8 cellular contexts compared by ENCODE assay signal in genomic region chr7:21767300-21767900, GRCh38.
A peak's percentile ranks its signal among the peaks of the same experiment; 100 is the strongest.
DNase-seq lines count a peak whose midpoint lies in the region; ATAC-seq and TF ChIP-seq lines count a peak whose summit lies in the region.

No MANE protein-coding gene starts in this region.

- DNase-seq in D341Med (ENCODE audit: low spot score) (peak; percentile 69), GM19240 (ENCODE audit: insufficient read length, low spot score) (peak; percentile 35), NCI-H460 (ENCODE audit: extremely low read depth, low read depth) (peak; percentile 79), glutamatergic neuron (peak; percentile 50), retina (peak; percentile 74)
- peak; percentile 41 for DNase-seq in activated CD8-positive, alpha-beta T cell treated with anti-CD3 and anti-CD28 coated beads, Interleukin-2, amount 10 ng/mL, durations not matched to agents 7 days and 5 days
- DNase-seq in stimulated activated CD8-positive, alpha-beta memory T cell treated with anti-CD3 and anti-CD28 coated beads, Interleukin-4, amount 100 ng/mL, for 48 hours: no peak

- CTCF ChIA-PET in activated CD8-positive, alpha-beta T cell treated with anti-CD3 and anti-CD28 coated beads, Interleukin-2, amount 10 ng/mL, durations not matched to agents 7 days and 5 days (lab: Charles Lee): interaction anchor here (0.7 to 2.1 kb wide), 5 partner anchors 9 to 512 kb away, joined by 3 to 23 read pairs (median 4); no protein-coding TSS in a partner anchor

- H3K9me3 Mint-ChIP-seq in activated CD8-positive, alpha-beta T cell treated with anti-CD3 and anti-CD28 coated beads, Interleukin-2, amount 10 ng/mL, durations not matched to agents 7 days and 5 days (ENCODE audit: insufficient read depth): no peaks in the 10 kb centered on the region
- H3K9me3 Mint-ChIP-seq in glutamatergic neuron (ENCODE audit: unreplicated experiment): no peaks in the 10 kb centered on the region

- peaks cover 6% of the 10 kb centered on the region for H3K4me1 Mint-ChIP-seq in activated CD8-positive, alpha-beta T cell treated with anti-CD3 and anti-CD28 coated beads, Interleukin-2, amount 10 ng/mL, durations not matched to agents 7 days and 5 days (ENCODE audit: low read depth)
- H3K4me1 Mint-ChIP-seq in glutamatergic neuron (ENCODE audit: low read depth, unreplicated experiment): peaks cover 16% of the 10 kb centered on the region

- peaks cover 12% of the 10 kb centered on the region for H3K27me3 Mint-ChIP-seq in activated CD8-positive, alpha-beta T cell treated with anti-CD3 and anti-CD28 coated beads, Interleukin-2, amount 10 ng/mL, durations not matched to agents 7 days and 5 days (ENCODE audit: low read depth)
- H3K27me3 Mint-ChIP-seq in glutamatergic neuron (ENCODE audit: unreplicated experiment): no peaks in the 10 kb centered on the region

- peak; percentile 56 for TF ChIP-seq CTCF in glutamatergic neuron (IDR thresholded peaks at IDR 0.05; ENCODE audit: partially characterized antibody, unreplicated experiment)

- peak; percentile 75 for ATAC-seq in HG03520 (IDR thresholded peaks at IDR 0.05; ENCODE audit: unreplicated experiment)
- no peak for ATAC-seq in activated CD8-positive, alpha-beta T cell treated with anti-CD3 and anti-CD28 coated beads, Interleukin-2, amount 10 ng/mL, durations not matched to agents 7 days and 5 days

- H3K27ac Mint-ChIP-seq in activated CD8-positive, alpha-beta T cell treated with anti-CD3 and anti-CD28 coated beads, Interleukin-2, amount 10 ng/mL, durations not matched to agents 7 days and 5 days: no peak overlapping the region
- no peak overlapping the region for H3K27ac Mint-ChIP-seq in glutamatergic neuron (ENCODE audit: unreplicated experiment)

- no peaks in the 10 kb centered on the region for H3K36me3 Mint-ChIP-seq in activated CD8-positive, alpha-beta T cell treated with anti-CD3 and anti-CD28 coated beads, Interleukin-2, amount 10 ng/mL, durations not matched to agents 7 days and 5 days (ENCODE audit: low read depth)
- H3K36me3 Mint-ChIP-seq in glutamatergic neuron (ENCODE audit: unreplicated experiment): no peaks in the 10 kb centered on the region

- POLR2A ChIA-PET in activated CD8-positive, alpha-beta T cell treated with anti-CD3 and anti-CD28 coated beads, Interleukin-2, amount 10 ng/mL, durations not matched to agents 7 days and 5 days (lab: Charles Lee): interaction anchor here (0.6 kb wide), 1 partner anchor 320 kb away, joined by 3 read pairs; no protein-coding TSS in a partner anchor

- no peak overlapping the region for H3K4me3 Mint-ChIP-seq in activated CD8-positive, alpha-beta T cell treated with anti-CD3 and anti-CD28 coated beads, Interleukin-2, amount 10 ng/mL, durations not matched to agents 7 days and 5 days
- H3K4me3 Mint-ChIP-seq in glutamatergic neuron (ENCODE audit: unreplicated experiment): no peak overlapping the region
